In genomic region chr14:74539503-74539902, GRCh38 we compare ENCODE assay signal across 26 cellular contexts. TPM values are rescaled to one million over a fixed set of nuclear protein-coding genes. Genes with fewer than 3 reads are reported as not detected.
DNase-seq lines count a peak whose midpoint lies in the region; ATAC-seq, FAIRE-seq and TF ChIP-seq lines count a peak whose summit lies in the region.
"Had no signal": no experiment of that assay in that cellular context is flagged by ENCODE, and none has a peak within 500 bp of the region (broad histone marks: within the 10 kb centered on the region; RNA-seq: fewer than 3 reads in every experiment).

No MANE protein-coding gene starts in this region.

- ATAC-seq in HepG2: peak; percentile 16; the same call in 2 of the 3 replicates
- ATAC-seq: A549 had no signal

- H3K9me3 ChIP-seq in HepG2 (ENCODE audit: low read length): no peaks in the 10 kb centered on the region
- H3K9me3 ChIP-seq in thyroid gland: no peaks in the 10 kb centered on the region
- no peaks in the 10 kb centered on the region for H3K9me3 ChIP-seq in effector memory CD4-positive, alpha-beta T cell (ENCODE audit: control insufficient read depth, low read length)
- H3K9me3 ChIP-seq: A549 had no signal

- intact Hi-C loops in CD14-positive monocyte (cut with micrococcal nuclease): no loop called here
- intact Hi-C loops in HepG2 (cut with micrococcal nuclease; ENCODE audit: unreplicated experiment): no loop called here
- intact Hi-C loops in thyroid gland (cut with DNase I): no loop called here

- no peaks in the 10 kb centered on the region for H3K79me2 ChIP-seq in HepG2 (ENCODE audit: insufficient read depth, low read length)

- H3K27me3 Mint-ChIP-seq in CD14-positive monocyte (ENCODE audit: low read depth in 3 of 3): peaks cover 0 to 11% (median 6%) of the 10 kb centered on the region in 3 donors
- H3K27me3 Mint-ChIP-seq: CD8-positive, alpha-beta memory T cell had no signal

- no peaks in the 10 kb centered on the region for H3K4me1 Mint-ChIP-seq in CD14-positive monocyte
- H3K4me1 Mint-ChIP-seq: CD8-positive, alpha-beta memory T cell had no signal

- H3K4me2 ChIP-seq in HepG2 (ENCODE audit: low read depth, low read length): no peak overlapping the region
- H3K4me2 ChIP-seq: A549, PC-9 had no signal

- H3K36me3 ChIP-seq in HepG2 (replicated peaks in 1 of 2; ENCODE audit: control insufficient read depth in 1 of 2, insufficient read depth in 2 of 2, low read length in 2 of 2): no peaks in the 10 kb centered on the region
- no peaks in the 10 kb centered on the region for H3K36me3 ChIP-seq in thyroid gland
- H3K36me3 ChIP-seq in effector memory CD4-positive, alpha-beta T cell (ENCODE audit: control insufficient read depth, insufficient read depth, low read length): no peaks in the 10 kb centered on the region

- no TSS peak for BruUV-seq in HepG2 (replicated peaks; lab: Mats Ljungman, UMichigan)

- no peaks in the 10 kb centered on the region for H3K9me3 Mint-ChIP-seq in CD14-positive monocyte
- H3K9me3 Mint-ChIP-seq: CD8-positive, alpha-beta memory T cell; T-helper 1 cell treated with Interleukin-12 subunit alpha and Interleukin-12 subunit beta and Interleukin-4 antibody, amounts not matched to agents 30 μg/mL and 1 μg/mL, for 36 hours had no signal

- H3K27ac ChIP-seq in RWPE1 (peak overlapping the region; percentile 50), HepG2 (ENCODE audit: extremely low read length, insufficient read depth, low read length) (no peak overlapping the region), thyroid gland (peak overlapping the region; percentile 38 to 71 (median 54))
- H3K27ac ChIP-seq in effector memory CD4-positive, alpha-beta T cell (ENCODE audit: insufficient read depth, low read length, poor library complexity, severe bottlenecking): no peak overlapping the region
- H3K27ac ChIP-seq: A549, C4-2B, PC-9, SK-N-MC had no signal

- TF ChIP-seq RAD21 in HepG2 (CRISPR knock-in tag; IDR thresholded peaks at IDR 0.05): no peak

- H3K27ac Mint-ChIP-seq in CD14-positive monocyte: peak overlapping the region in 1 of 7 donors; percentile 6
- H3K27ac Mint-ChIP-seq: T-helper 1 cell treated with Interleukin-12 subunit alpha and Interleukin-12 subunit beta and Interleukin-4 antibody, amounts not matched to agents 30 μg/mL and 1 μg/mL, for 36 hours had no signal

- no peak overlapping the region for H2AFZ ChIP-seq in HepG2 (ENCODE audit: low read length)
- H2AFZ ChIP-seq: PC-9 had no signal

- no peak for FAIRE-seq in HepG2 (lab: Jason Lieb, UNC)
- FAIRE-seq: A549, GM12892, GM19239, H54 had no signal

- no peak for TF ChIP-seq EP300 in HepG2 (IDR thresholded peaks at IDR 0.05; ENCODE audit: low read depth in 2 of 2, low read length in 2 of 2)
- no peak for TF ChIP-seq EP300 in HepG2 (CRISPR knock-in tag; IDR thresholded peaks at IDR 0.05; ENCODE audit: borderline replicate concordance)

- no peaks in the 10 kb centered on the region for H4K20me1 ChIP-seq in HepG2 (ENCODE audit: insufficient read depth, low read length)

- peaks cover 24% of the 10 kb centered on the region for H3K4me1 ChIP-seq in HepG2 (ENCODE audit: insufficient read depth, low read length)
- H3K4me1 ChIP-seq in thyroid gland: peaks cover 9 to 13% of the 10 kb centered on the region in 2 donors
- H3K4me1 ChIP-seq in effector memory CD4-positive, alpha-beta T cell (ENCODE audit: control insufficient read depth, insufficient read depth, low read length, poor library complexity, severe bottlenecking): no peaks in the 10 kb centered on the region
- H3K4me1 ChIP-seq: A549 had no signal

- TF ChIP-seq POLR2A in HepG2 (IDR thresholded peaks at IDR 0.05; ENCODE audit: insufficient read depth in 1 of 2, low read depth in 2 of 2, low read length in 2 of 2): no peak
- TF ChIP-seq POLR2A in thyroid gland (IDR thresholded peaks at IDR 0.05): no peak

- TF ChIP-seq CTCF in CD14-positive monocyte (IDR thresholded peaks at IDR 0.05) (no peak), RWPE1 (conservative IDR thresholded peaks at IDR 0.05; ENCODE audit: low read depth) (no peak), HepG2 (CRISPR knock-in tag; IDR thresholded peaks at IDR 0.05) (no peak), thyroid gland (IDR thresholded peaks at IDR 0.05) (no peak)

- H3K4me3 ChIP-seq in HepG2 (replicated peaks in 1 of 3; ENCODE audit: insufficient read depth in 1 of 3, low read depth in 2 of 3, low read length in 3 of 3) (no peak overlapping the region), thyroid gland (replicated peaks in 1 of 3) (no peak overlapping the region)
- H3K4me3 ChIP-seq in effector memory CD4-positive, alpha-beta T cell (ENCODE audit: insufficient read depth, low read depth, low read length, poor library complexity, severe bottlenecking): no peak overlapping the region
- H3K4me3 ChIP-seq: A549, PC-9, SK-N-MC had no signal

- in situ Hi-C loops in HepG2 (cut with HindIII; ENCODE audit: extremely low pct_ligation_motif_present, low pct_unique_long_range_greater_than_20kb): no loop called here

- POLR2A ChIA-PET in RWPE1 (lab: Yijun Ruan, JAX; ENCODE audit: low non-redundant PET): no interaction called here
- POLR2A ChIA-PET in HepG2 (lab: Yijun Ruan, JAX): no interaction called here

- H3K9ac ChIP-seq in HepG2 (ENCODE audit: insufficient read depth, low read depth, low read length): no peak overlapping the region

- peaks cover 0 to 47% of the 10 kb centered on the region in 2 experiments; a peak in 3 of 5 replicates for H3K27me3 ChIP-seq in HepG2 (ENCODE audit: control insufficient read depth in 1 of 2, insufficient read depth in 2 of 2, low read length in 2 of 2)
- H3K27me3 ChIP-seq in thyroid gland: no peaks in the 10 kb centered on the region
- H3K27me3 ChIP-seq in effector memory CD4-positive, alpha-beta T cell (replicated peaks; ENCODE audit: control insufficient read depth, insufficient read depth, low read length, poor library complexity, severe bottlenecking): no peaks in the 10 kb centered on the region

- WGBS in HepG2 (ENCODE audit: low lambda C conversion rate): 27% methylated on average over 3 of the region's 4 CpGs
- WGBS in thyroid gland, 2 donors: 34 to 50% methylated on average over 4 of the region's 4 CpGs

- CTCF ChIA-PET in RWPE1 (lab: Yijun Ruan, JAX) (no interaction called here), HepG2 (lab: Yijun Ruan, JAX; ENCODE audit: low intra/inter-chr PET ratio, low total read pairs) (no interaction called here)

- DNase-seq in CD14-positive monocyte (ENCODE audit: low spot score): peak; percentile 5
- DNase-seq in RWPE1 (ENCODE audit: low spot score): no peak
- no peak for DNase-seq in HepG2 (ENCODE audit: low spot score)
- DNase-seq in thyroid gland: peak; percentile 70 to 73
- no peak for DNase-seq in SIG-M5 (lab: John Stamatoyannopoulos, UW)
- no peak for DNase-seq in NCI-H2107 treated with DMSO at 0.1 percent for 48 hours (lab: John Stamatoyannopoulos, UW; ENCODE audit: unreplicated experiment)
- DNase-seq in effector memory CD4-positive, alpha-beta T cell: no peak
- DNase-seq: Calu3; CD8-positive, alpha-beta memory T cell; DMS79 treated with DMSO at 0.1 percent for 48 hours; IMR-90; KG1; MM.1S; NCI-H2029 treated with DMSO at 0.1 percent for 48 hours; NCI-H2227 treated with DMSO at 0.1 percent for 48 hours; NCI-H524; NCI-H774; PC-9; SHP77 had no signal

- no peaks in the 10 kb centered on the region for H3K36me3 Mint-ChIP-seq in CD14-positive monocyte
- H3K36me3 Mint-ChIP-seq: CD8-positive, alpha-beta memory T cell had no signal

- no peak overlapping the region for H3K4me3 Mint-ChIP-seq in CD14-positive monocyte
- H3K4me3 Mint-ChIP-seq: CD8-positive, alpha-beta memory T cell; T-helper 1 cell treated with Interleukin-12 subunit alpha and Interleukin-12 subunit beta and Interleukin-4 antibody, amounts not matched to agents 30 μg/mL and 1 μg/mL, for 36 hours had no signal

RNA-seq across cellular contexts. Expression of gene ISCA2, which starts 45.9 kb away (rescaled TPM):
- 10 to 100 TPM; 55.9 to 61.7 TPM for polyA plus RNA-seq in CD14-positive monocyte
- total RNA-seq in HepG2 (2016; rRNA removed; fragmentation: Illumina TruSeq; extraction: Trizol): 43.4 and 53.0 TPM in 2 replicates
- 17.5 and 18.2 TPM in 2 replicates for total RNA-seq in HepG2 (2016; cell fraction: cytosol; rRNA removed; fragmentation: Illumina TruSeq; extraction: Trizol; ENCODE audit: low read depth)
- total RNA-seq in HepG2 (2016; cell fraction: insoluble cytoplasmic fraction; rRNA removed; fragmentation: Illumina TruSeq; extraction: Trizol): 42.9 and 57.5 TPM in 2 replicates
- total RNA-seq in HepG2 (2016; cell fraction: membrane; rRNA removed; fragmentation: Illumina TruSeq; extraction: Trizol): 23.3 and 26.7 TPM in 2 replicates
- 21.1 and 23.4 TPM in 2 replicates for total RNA-seq in HepG2 (2016; cell fraction: nucleus; rRNA removed; fragmentation: Illumina TruSeq; extraction: Trizol)
- polyA plus RNA-seq in HepG2 (2011; rRNA removed): 24.8 and 32.1 TPM in 2 replicates
- 24.5 and 27.0 TPM in 2 replicates for polyA plus RNA-seq in HepG2 (2011; cell fraction: cytosol; rRNA removed)
- 11.3 and 11.4 TPM in 2 replicates for polyA plus RNA-seq in HepG2 (2011; cell fraction: nucleus; rRNA removed)
- 18.4 and 18.8 TPM in 2 replicates for polyA plus RNA-seq in HepG2 (2012)
- polyA plus RNA-seq in HepG2 (2016; cell fraction: cytosol; fragmentation: Illumina TruSeq; extraction: Trizol; ENCODE audit: low read depth): 16.6 and 20.0 TPM in 2 replicates
- polyA plus RNA-seq in HepG2 (2016; cell fraction: insoluble cytoplasmic fraction; fragmentation: Illumina TruSeq; extraction: Trizol; ENCODE audit: low read depth): 55.8 and 67.9 TPM in 2 replicates
- polyA plus RNA-seq in HepG2 (2016; cell fraction: membrane; fragmentation: Illumina TruSeq; extraction: Trizol; ENCODE audit: low read depth): 20.6 and 24.2 TPM in 2 replicates
- 34.4 and 35.5 TPM in 2 replicates for polyA plus RNA-seq in HepG2 (2016; cell fraction: nucleus; fragmentation: Illumina TruSeq; extraction: Trizol; ENCODE audit: insufficient read depth, low read depth)
- polyA minus RNA-seq in HepG2 (2011; rRNA and poly(A)+ RNA removed; ENCODE audit: low replicate concordance): 3.1 and 4.4 TPM in 2 replicates
- polyA minus RNA-seq in HepG2 (2011; cell fraction: cytosol; rRNA and poly(A)+ RNA removed): 5.8 and 7.5 TPM in 2 replicates
- polyA minus RNA-seq in HepG2 (2011; cell fraction: nucleus; rRNA and poly(A)+ RNA removed): 6.5 and 6.6 TPM in 2 replicates
- total RNA-seq in thyroid gland: 10 to 100 TPM; 24.6 to 54.9 (median 44.2) TPM

RNA-seq across cellular contexts. Expression of gene NPC2, which starts 46.4 kb away (rescaled TPM):
- polyA plus RNA-seq in CD14-positive monocyte (100 to 1,000 TPM; 675 to 772 TPM), HepG2 (2011; rRNA removed) (132 and 136 TPM in 2 replicates)
- total RNA-seq in HepG2 (2016; rRNA removed; fragmentation: Illumina TruSeq; extraction: Trizol) (108 and 164 TPM in 2 replicates), thyroid gland (1,000 to 10,000 TPM in 1 of 4 donors, 100 to 1,000 TPM in 3; 583 to 1,617 (median 793) TPM)
- 97.6 and 98.1 TPM in 2 replicates for total RNA-seq in HepG2 (2016; cell fraction: cytosol; rRNA removed; fragmentation: Illumina TruSeq; extraction: Trizol; ENCODE audit: low read depth)
- total RNA-seq in HepG2 (2016; cell fraction: insoluble cytoplasmic fraction; rRNA removed; fragmentation: Illumina TruSeq; extraction: Trizol): 110 and 171 TPM in 2 replicates
- total RNA-seq in HepG2 (2016; cell fraction: membrane; rRNA removed; fragmentation: Illumina TruSeq; extraction: Trizol): 151 and 156 TPM in 2 replicates
- 133 and 142 TPM in 2 replicates for total RNA-seq in HepG2 (2016; cell fraction: nucleus; rRNA removed; fragmentation: Illumina TruSeq; extraction: Trizol)
- polyA plus RNA-seq in HepG2 (2011; cell fraction: cytosol; rRNA removed): 168 and 213 TPM in 2 replicates
- polyA plus RNA-seq in HepG2 (2011; cell fraction: nucleus; rRNA removed): 111 and 132 TPM in 2 replicates
- polyA plus RNA-seq in HepG2 (2012): 184 and 188 TPM in 2 replicates
- 123 and 125 TPM in 2 replicates for polyA plus RNA-seq in HepG2 (2016; cell fraction: cytosol; fragmentation: Illumina TruSeq; extraction: Trizol; ENCODE audit: low read depth)
- polyA plus RNA-seq in HepG2 (2016; cell fraction: insoluble cytoplasmic fraction; fragmentation: Illumina TruSeq; extraction: Trizol; ENCODE audit: low read depth): 137 and 155 TPM in 2 replicates
- polyA plus RNA-seq in HepG2 (2016; cell fraction: membrane; fragmentation: Illumina TruSeq; extraction: Trizol; ENCODE audit: low read depth): 181 and 189 TPM in 2 replicates
- 223 and 240 TPM in 2 replicates for polyA plus RNA-seq in HepG2 (2016; cell fraction: nucleus; fragmentation: Illumina TruSeq; extraction: Trizol; ENCODE audit: insufficient read depth, low read depth)
- polyA minus RNA-seq in HepG2 (2011; rRNA and poly(A)+ RNA removed; ENCODE audit: low replicate concordance): 84.2 and 184 TPM in 2 replicates
- 82.0 and 93.2 TPM in 2 replicates for polyA minus RNA-seq in HepG2 (2011; cell fraction: cytosol; rRNA and poly(A)+ RNA removed)
- polyA minus RNA-seq in HepG2 (2011; cell fraction: nucleus; rRNA and poly(A)+ RNA removed): 30.8 and 32.4 TPM in 2 replicates

Comparison
In these comparisons a context has a peak if more than half of its experiments do, and no peak if none do; other contexts are left out.
1. DNase-seq: peak in CD14-positive monocyte (single experiment) and thyroid gland (2 of 2); none in RWPE1 (single experiment), HepG2 (single experiment), SIG-M5 (single experiment), NCI-H2107 treated with DMSO at 0.1 percent for 48 hours (single experiment) and effector memory CD4-positive, alpha-beta T cell (0 of 3).
2. H3K27ac ChIP-seq: peak in RWPE1 (single experiment) and thyroid gland (3 of 3); none in HepG2 (single experiment) and effector memory CD4-positive, alpha-beta T cell (single experiment).